15 cellular contexts compared by ENCODE assay signal in the genomic region with DNA sequence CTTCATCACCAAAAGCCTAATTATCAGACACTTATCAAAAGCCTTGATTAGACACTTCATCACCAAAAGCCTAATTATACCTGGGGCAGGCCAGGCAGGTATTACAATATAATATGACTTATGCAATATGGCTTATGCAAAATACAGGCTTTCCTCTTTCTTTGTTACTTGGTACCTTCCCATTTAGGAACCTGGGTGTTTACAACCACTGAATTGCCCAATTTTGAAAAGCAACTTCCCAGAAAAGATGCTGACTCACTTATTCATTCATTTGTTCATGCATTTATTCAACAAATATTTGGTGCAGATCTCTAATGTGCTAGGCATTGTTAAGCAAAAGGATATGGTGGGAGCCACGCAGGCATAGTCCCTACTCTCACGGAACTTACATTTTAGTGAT. TPM values are rescaled to one million over a fixed set of nuclear protein-coding genes. Genes with fewer than 3 reads are reported as not detected.
DNase-seq lines count a peak whose midpoint lies in the region; ATAC-seq, FAIRE-seq and TF ChIP-seq lines count a peak whose summit lies in the region.
"Had no signal": no experiment of that assay in that cellular context is flagged by ENCODE, and none has a peak within 500 bp of the region (broad histone marks: within the 10 kb centered on the region; RNA-seq: fewer than 3 reads in every experiment).

No MANE protein-coding gene starts in this region.

- H3K27ac ChIP-seq in GM12878 (ENCODE audit: control insufficient read depth, insufficient read depth) (no peak overlapping the region), Peyer's patch (peak overlapping the region in 1 of 4 donors; percentile 14), brain microvascular endothelial cell (no peak overlapping the region)
- H3K27ac ChIP-seq: gastroesophageal sphincter had no signal

- in situ Hi-C loops in GM12878 (cut with MboI) = no loop called here
- in situ Hi-C loops in brain microvascular endothelial cell (cut with HindIII; ENCODE audit: low pct_ligation_motif_present, low sequenced_read_pairs) = no loop called here

- ATAC-seq in GM12878 (no peak), GM18868 (IDR thresholded peaks at IDR 0.05; ENCODE audit: unreplicated experiment) (no peak)
- no peak for ATAC-seq in stimulated activated effector memory CD8-positive, alpha-beta T cell treated with anti-CD3 and anti-CD28 coated beads, Interleukin-12 subunit alpha, Interleukin-12 subunit beta, amount 100 ng/mL, for 72 hours
- ATAC-seq: gastroesophageal sphincter, HCT116 had no signal

- peaks cover 96% of the 10 kb centered on the region for H3K4me1 Mint-ChIP-seq in activated T-cell treated with anti-CD3 and anti-CD28 coated beads, Interleukin-2, amount 50 U/mL, for 24 hours (ENCODE audit: low read depth)
- H3K4me1 Mint-ChIP-seq in stimulated activated effector memory CD8-positive, alpha-beta T cell treated with anti-CD3 and anti-CD28 coated beads, Interleukin-12 subunit alpha, Interleukin-12 subunit beta, amount 100 ng/mL, for 72 hours = peaks cover 50% of the 10 kb centered on the region
- H3K4me1 Mint-ChIP-seq: brain had no signal

- no peak overlapping the region for H3K9ac ChIP-seq in GM12878 (ENCODE audit: control insufficient read depth, insufficient read depth, low read length)

- H3K36me3 ChIP-seq in GM12878 (ENCODE audit: control insufficient read depth in 2 of 2, insufficient read depth in 2 of 2, low read length in 1 of 2) (no peaks in the 10 kb centered on the region), Peyer's patch (peaks cover 0 to 3% (median 0%) of the 10 kb centered on the region in 3 donors), brain microvascular endothelial cell (replicated peaks) (no peaks in the 10 kb centered on the region)
- H3K36me3 ChIP-seq: gastroesophageal sphincter had no signal

- intact Hi-C loops in GM12878 (cut with micrococcal nuclease; ENCODE audit: unreplicated experiment) = no loop called here

- no peaks in the 10 kb centered on the region for H4K20me1 ChIP-seq in GM12878 (ENCODE audit: control insufficient read depth, insufficient read depth)

- WGBS in GM12878 (ENCODE audit: insufficient coverage, insufficient replicate concordance, low lambda C conversion rate, missing lambda C conversion rate) = 66% methylated on average over 2 of the region's 2 CpGs

- H3K4me3 ChIP-seq in NB4 (ENCODE audit: low read depth, low read length) (no peak overlapping the region), GM12878 (no peak overlapping the region), Peyer's patch (no peak overlapping the region), brain microvascular endothelial cell (ENCODE audit: low read depth, low read length) (no peak overlapping the region)
- H3K4me3 ChIP-seq: gastroesophageal sphincter had no signal

- peak overlapping the region; percentile 85 for H3K4me3 Mint-ChIP-seq in activated T-cell treated with anti-CD3 and anti-CD28 coated beads, Interleukin-2, amount 50 U/mL, for 24 hours
- H3K4me3 Mint-ChIP-seq in stimulated activated effector memory CD8-positive, alpha-beta T cell treated with anti-CD3 and anti-CD28 coated beads, Interleukin-12 subunit alpha, Interleukin-12 subunit beta, amount 100 ng/mL, for 72 hours = peak overlapping the region; percentile 69
- H3K4me3 Mint-ChIP-seq: brain had no signal

- no peak for TF ChIP-seq EP300 in GM12878 (IDR thresholded peaks at IDR 0.05; ENCODE audit: borderline replicate concordance in 1 of 2, control insufficient read depth in 1 of 2, low read depth in 2 of 2, low read length in 2 of 2)

- H3K79me2 ChIP-seq in GM12878 (ENCODE audit: control insufficient read depth, insufficient read depth, low read length) = no peaks in the 10 kb centered on the region

- H3K27me3 ChIP-seq in GM12878 (replicated peaks in 1 of 2; ENCODE audit: control insufficient read depth in 2 of 2, insufficient read depth in 2 of 2, low read length in 1 of 2) (no peaks in the 10 kb centered on the region), Peyer's patch (no peaks in the 10 kb centered on the region), brain microvascular endothelial cell (replicated peaks) (no peaks in the 10 kb centered on the region)
- H3K27me3 ChIP-seq: gastroesophageal sphincter had no signal

- no peaks in the 10 kb centered on the region for H3K27me3 Mint-ChIP-seq in activated T-cell treated with anti-CD3 and anti-CD28 coated beads, Interleukin-2, amount 50 U/mL, for 24 hours

- H3K27ac Mint-ChIP-seq in activated T-cell treated with anti-CD3 and anti-CD28 coated beads, Interleukin-2, amount 50 U/mL, for 24 hours = peak overlapping the region; percentile 98
- H3K27ac Mint-ChIP-seq in stimulated activated effector memory CD8-positive, alpha-beta T cell treated with anti-CD3 and anti-CD28 coated beads, Interleukin-12 subunit alpha, Interleukin-12 subunit beta, amount 100 ng/mL, for 72 hours = peak overlapping the region; percentile 91
- H3K27ac Mint-ChIP-seq: brain had no signal

- H3K36me3 Mint-ChIP-seq in activated T-cell treated with anti-CD3 and anti-CD28 coated beads, Interleukin-2, amount 50 U/mL, for 24 hours (ENCODE audit: low read depth) = peaks cover 67% of the 10 kb centered on the region
- H3K36me3 Mint-ChIP-seq in stimulated activated effector memory CD8-positive, alpha-beta T cell treated with anti-CD3 and anti-CD28 coated beads, Interleukin-12 subunit alpha, Interleukin-12 subunit beta, amount 100 ng/mL, for 72 hours = no peaks in the 10 kb centered on the region
- H3K36me3 Mint-ChIP-seq: brain had no signal

- no peak for TF ChIP-seq POLR2A in NB4 (IDR thresholded peaks at IDR 0.05; ENCODE audit: extremely low read depth, insufficient read length)
- TF ChIP-seq POLR2A in GM12878 (IDR thresholded peaks at IDR 0.05; ENCODE audit: low read depth, low read length) = no peak
- no peak for TF ChIP-seq POLR2A in Peyer's patch (IDR thresholded peaks at IDR 0.05)

- TF ChIP-seq CTCF in NB4 (IDR thresholded peaks at IDR 0.05; ENCODE audit: low read depth, low read length) (no peak), GM12878 (IDR thresholded peaks at IDR 0.05 in 2 of 3, conservative IDR thresholded peaks at IDR 0.05 in 1 of 3; ENCODE audit: control insufficient read depth in 2 of 3, extremely low read depth in 1 of 3, insufficient read depth in 1 of 3, low read depth in 3 of 3, low read length in 3 of 3) (no peak), Peyer's patch (IDR thresholded peaks at IDR 0.05) (no peak), brain microvascular endothelial cell (IDR thresholded peaks at IDR 0.05; ENCODE audit: low read depth, low read length, missing control alignments) (no peak)

- no peaks in the 10 kb centered on the region for H3K9me3 Mint-ChIP-seq in activated T-cell treated with anti-CD3 and anti-CD28 coated beads, Interleukin-2, amount 50 U/mL, for 24 hours
- H3K9me3 Mint-ChIP-seq in stimulated activated effector memory CD8-positive, alpha-beta T cell treated with anti-CD3 and anti-CD28 coated beads, Interleukin-12 subunit alpha, Interleukin-12 subunit beta, amount 100 ng/mL, for 72 hours = no peaks in the 10 kb centered on the region
- H3K9me3 Mint-ChIP-seq: brain had no signal

- RAD21 ChIA-PET in GM12878 (lab: Charles Lee; ENCODE audit: unreplicated experiment) = no interaction called here

- no peak overlapping the region for H3K4me2 ChIP-seq in GM12878 (ENCODE audit: control insufficient read depth, insufficient read depth)

- no peak for FAIRE-seq in GM12878 (lab: Jason Lieb, UNC)
- FAIRE-seq: small intestine had no signal

- SMC1A ChIA-PET in GM12878 (lab: Charles Lee; ENCODE audit: uncharacterized antibody, unreplicated experiment) = interaction anchor here (1.8 to 4.8 kb wide), 2 partner anchors 23 to 40 kb away, joined by 10 to 54 read pairs; no protein-coding TSS in a partner anchor

- H3K9me3 ChIP-seq in GM12878 (replicated peaks; ENCODE audit: control insufficient read depth, insufficient read depth, low read length) (no peaks in the 10 kb centered on the region), Peyer's patch (no peaks in the 10 kb centered on the region)
- H3K9me3 ChIP-seq: gastroesophageal sphincter had no signal

- TF ChIP-seq RAD21 in GM12878 (IDR thresholded peaks at IDR 0.05; ENCODE audit: insufficient read depth, low read depth, low read length) = no peak

- POLR2A ChIA-PET in GM12878 (lab: Charles Lee) = interaction anchor here (1.4 kb wide), 1 partner anchor 29 kb away, joined by 4 read pairs; no protein-coding TSS in a partner anchor

- BruUV-seq in GM12878 (replicated peaks; lab: Mats Ljungman, UMichigan) = no TSS peak

- DNase-seq in activated T-cell treated with anti-CD3 and anti-CD28 coated beads, Interleukin-2, amount 50 U/mL, for 24 hours = no peak
- DNase-seq in activated T-cell treated with anti-CD3 and anti-CD28 coated beads, Interleukin-2, amount 50 U/mL, for 48 hours = no peak
- DNase-seq in NB4 (ENCODE audit: low read depth) (peak; percentile 69), GM12878 (ENCODE audit: low read depth, low spot score) (no peak), Peyer's patch (no peak), brain microvascular endothelial cell (no peak)
- no peak for DNase-seq in stimulated activated effector memory CD8-positive, alpha-beta T cell treated with anti-CD3 and anti-CD28 coated beads, Interleukin-12 subunit alpha, Interleukin-12 subunit beta, amount 100 ng/mL, for 72 hours (ENCODE audit: low spot score in 2 of 2)
- DNase-seq: NCI-H2081 treated with DMSO at 0.1 percent for 48 hours, SHP77 treated with DMSO at 0.1 percent for 48 hours, small intestine had no signal

- peaks cover 12% of the 10 kb centered on the region for H3K4me1 ChIP-seq in GM12878 (ENCODE audit: control insufficient read depth, insufficient read depth, low read length)
- H3K4me1 ChIP-seq in Peyer's patch = peaks cover 0 to 19% (median 3%) of the 10 kb centered on the region in 4 donors

- CTCF ChIA-PET in GM12878 (lab: Yijun Ruan, JAX) = interaction anchor here (1.5 to 2.3 kb wide), 2 partner anchors 12 to 24 kb away, joined by 5 to 15 read pairs; no protein-coding TSS in a partner anchor

- H2AFZ ChIP-seq in GM12878 (ENCODE audit: control insufficient read depth, low read depth, low read length) = no peak overlapping the region

RNA-seq across cellular contexts. Expression of a gene that starts 13.6 kb away (rescaled TPM):
- total RNA-seq in GM12878 (2013; cell fraction: nucleolus; rRNA removed) = 12.6 TPM in 2 replicates
- total RNA-seq in GM12878 (2014; rRNA removed) = 2.9 and 5.0 TPM in 2 replicates
- 3.4 and 4.7 TPM in 2 replicates for total RNA-seq in GM12878 (2014; rRNA removed; fragmentation: Illumina TruSeq; extraction: Trizol)
- 2.4 and 3.7 TPM in 2 replicates for total RNA-seq in GM12878 (2021)
- polyA plus RNA-seq in GM12878 (2011; ENCODE audit: low read depth) = 0.88 TPM
- 0.50 and 0.60 TPM in 2 replicates for polyA plus RNA-seq in GM12878 (2011; rRNA removed)
- 0.25 and 0.27 TPM in 2 replicates for polyA plus RNA-seq in GM12878 (2011; cell fraction: cytosol; rRNA removed)
- 1.2 and 1.5 TPM in 2 replicates for polyA plus RNA-seq in GM12878 (2011; cell fraction: nucleus; rRNA removed)
- 0.62 and 1.2 TPM in 2 replicates for polyA plus RNA-seq in GM12878 (2012)
- 4.8 and 6.1 TPM in 2 replicates for polyA plus RNA-seq in GM12878 (2014; fragmentation: Illumina TruSeq; extraction: Trizol)
- 1 to 10 TPM; 2.9 to 3.5 TPM for polyA plus RNA-seq in GM12878 (2014; fragmentation: Nextera tagmentation; extraction: Ambion mirVana)
- polyA plus RNA-seq in GM12878 (2014; rRNA removed) = 2.1 and 4.0 TPM in 2 replicates
- polyA plus RNA-seq in GM12878 (2016; fragmentation: Nextera tagmentation; extraction: Ambion mirVana) = 1 to 10 TPM; 7.7 to 8.1 TPM
- polyA minus RNA-seq in GM12878 (2011; rRNA and poly(A)+ RNA removed) = 0.31 and 0.66 TPM in 2 replicates
- polyA minus RNA-seq in GM12878 (2011; cell fraction: cytosol; rRNA and poly(A)+ RNA removed) = not detected in 2 replicates
- 0.57 and 0.85 TPM in 2 replicates for polyA minus RNA-seq in GM12878 (2011; cell fraction: nucleus; rRNA and poly(A)+ RNA removed)
- 10 to 100 TPM in 3 of 4 donors, 1 to 10 TPM in 1; 7.5 to 83.3 (median 14.4) TPM for total RNA-seq in Peyer's patch
- total RNA-seq: LHCN-M2 had no signal

RNA-seq across cellular contexts. Expression of a gene that starts 13.8 kb away (rescaled TPM):
- total RNA-seq in GM12878 (2013; cell fraction: nucleolus; rRNA removed) = 5.2 and 5.4 TPM in 2 replicates
- total RNA-seq in GM12878 (2014; rRNA removed) (7.3 and 9.8 TPM in 2 replicates), GM12878 (2014; rRNA removed; fragmentation: Illumina TruSeq; extraction: Trizol) (6.6 TPM in 2 replicates), GM12878 (2021) (5.6 and 6.4 TPM in 2 replicates), Peyer's patch (10 to 100 TPM in 1 of 4 donors, 1 to 10 TPM in 2, under 1 TPM in 1; 0.83 to 15.4 (median 7.8) TPM)
- polyA plus RNA-seq in GM12878 (2011; ENCODE audit: low read depth) = 1.7 TPM
- polyA plus RNA-seq in GM12878 (2011; rRNA removed) (5.5 and 8.5 TPM in 2 replicates), GM12878 (2014; fragmentation: Illumina TruSeq; extraction: Trizol) (6.0 and 8.0 TPM in 2 replicates), GM12878 (2014; fragmentation: Nextera tagmentation; extraction: Ambion mirVana) (1 to 10 TPM; 2.1 to 7.5 TPM), GM12878 (2014; rRNA removed) (4.6 and 7.0 TPM in 2 replicates), GM12878 (2016; fragmentation: Nextera tagmentation; extraction: Ambion mirVana) (1 to 10 TPM; 4.0 to 4.7 TPM)
- polyA plus RNA-seq in GM12878 (2011; cell fraction: cytosol; rRNA removed) = 3.0 TPM in 2 replicates
- 1.9 and 2.6 TPM in 2 replicates for polyA plus RNA-seq in GM12878 (2011; cell fraction: nucleus; rRNA removed)
- 2.2 and 2.4 TPM in 2 replicates for polyA plus RNA-seq in GM12878 (2012)
- polyA minus RNA-seq in GM12878 (2011; rRNA and poly(A)+ RNA removed) = 6.7 and 8.9 TPM in 2 replicates
- polyA minus RNA-seq in GM12878 (2011; cell fraction: cytosol; rRNA and poly(A)+ RNA removed) = 1.6 and 2.2 TPM in 2 replicates
- 0.73 and 0.86 TPM in 2 replicates for polyA minus RNA-seq in GM12878 (2011; cell fraction: nucleus; rRNA and poly(A)+ RNA removed)
- total RNA-seq: LHCN-M2 had no signal

RNA-seq across cellular contexts. Expression of a gene that starts 25.7 kb away (rescaled TPM):
- total RNA-seq in GM12878 (2013; cell fraction: nucleolus; rRNA removed) = 1.6 and 1.8 TPM in 2 replicates
- 3.3 and 4.0 TPM in 2 replicates for total RNA-seq in GM12878 (2014; rRNA removed)
- 3.0 and 3.1 TPM in 2 replicates for total RNA-seq in GM12878 (2014; rRNA removed; fragmentation: Illumina TruSeq; extraction: Trizol)
- total RNA-seq in GM12878 (2021) = 3.2 and 4.4 TPM in 2 replicates
- not detected for polyA plus RNA-seq in GM12878 (2011; ENCODE audit: low read depth)
- 0.76 and 0.81 TPM in 2 replicates for polyA plus RNA-seq in GM12878 (2011; rRNA removed)
- polyA plus RNA-seq in GM12878 (2011; cell fraction: cytosol; rRNA removed) = 0.37 and 0.45 TPM in 2 replicates
- polyA plus RNA-seq in GM12878 (2011; cell fraction: nucleus; rRNA removed) = 0.89 and 1.5 TPM in 2 replicates
- polyA plus RNA-seq in GM12878 (2012) = 0.15 and 0.17 TPM in 2 replicates
- 4.8 and 5.2 TPM in 2 replicates for polyA plus RNA-seq in GM12878 (2014; fragmentation: Illumina TruSeq; extraction: Trizol)
- 1 to 10 TPM; 4.2 to 4.5 TPM for polyA plus RNA-seq in GM12878 (2014; fragmentation: Nextera tagmentation; extraction: Ambion mirVana)
- 2.5 and 2.6 TPM in 2 replicates for polyA plus RNA-seq in GM12878 (2014; rRNA removed)
- polyA plus RNA-seq in GM12878 (2016; fragmentation: Nextera tagmentation; extraction: Ambion mirVana) = 1 to 10 TPM in 1 of 2 experiments, under 1 TPM in 1; 0.88 to 1.6 TPM
- polyA minus RNA-seq in GM12878 (2011; rRNA and poly(A)+ RNA removed) = 0.21 and 0.44 TPM in 2 replicates
- not detected in 2 replicates for polyA minus RNA-seq in GM12878 (2011; cell fraction: cytosol; rRNA and poly(A)+ RNA removed)
- 0.12 TPM in 1 of 2 replicates, not detected in the other for polyA minus RNA-seq in GM12878 (2011; cell fraction: nucleus; rRNA and poly(A)+ RNA removed)
- 10 to 100 TPM; 21.0 to 32.4 (median 22.3) TPM for total RNA-seq in Peyer's patch
- total RNA-seq: LHCN-M2 had no signal

Comparison
In these comparisons a context has a peak if more than half of its experiments do, and no peak if none do; other contexts are left out.
1. RNA of a gene that starts 25.7 kb away (total RNA-seq): 21.0 to 32.4 TPM in Peyer's patch; 1.6 to 4.4 TPM in GM12878; every median in the first group is over 4 times any median in the second.